Comparison of ENCODE assay signal across 15 cellular contexts in the genomic region with DNA sequence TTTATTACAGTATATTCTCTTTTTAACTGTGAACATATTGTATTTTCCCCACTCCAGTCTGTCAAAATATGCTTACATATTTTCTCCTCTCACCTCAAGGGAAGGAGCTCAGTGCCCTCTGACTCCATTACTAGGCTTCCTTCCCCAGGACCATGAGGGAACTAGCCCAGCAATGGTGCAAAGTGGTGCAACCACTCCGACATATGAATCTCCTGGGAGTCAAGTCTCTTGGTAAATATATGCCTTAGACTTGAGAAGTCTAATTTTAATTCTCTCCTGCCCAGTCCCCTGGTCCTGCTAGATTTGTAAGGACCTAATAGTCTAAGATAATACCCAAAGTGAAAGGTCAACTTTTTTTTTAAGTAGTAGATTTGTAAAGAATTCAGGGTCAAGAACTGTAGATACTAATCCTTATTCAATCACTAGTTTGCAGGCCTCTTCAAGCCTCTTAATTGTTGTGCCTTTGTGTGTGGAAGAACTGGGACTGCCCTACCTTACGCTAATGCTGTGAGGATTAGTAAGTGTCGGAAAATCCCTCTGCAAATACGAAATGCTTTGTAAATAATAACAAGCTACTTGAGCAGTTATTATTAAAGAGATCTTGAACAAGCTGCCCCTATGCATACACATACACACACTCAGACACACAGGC.
"Had no signal": no experiment of that assay in that cellular context is flagged by ENCODE, and none has a peak within 500 bp of the region (broad histone marks: within the 10 kb centered on the region; RNA-seq: fewer than 3 reads in every experiment).

No MANE protein-coding gene starts in this region.

- DNase-seq: activated CD4-positive, alpha-beta memory T cell treated with anti-CD3 and anti-CD28 coated beads for 36 hours; activated gamma-delta T cell treated with Interleukin-2 at 50 U/mL for 16 hours; activated T-cell treated with anti-CD3 and anti-CD28 coated beads for 4 hours; effector CD8-positive, alpha-beta T cell; heart left ventricle; mesenchymal stem cell; mucosa of descending colon; naive B cell; ovary; stimulated activated CD4-positive, alpha-beta T cell treated with anti-CD3 and anti-CD28 coated beads, Interleukin-4, amount 100 ng/mL, for 24 hours; stomach; T-helper 17 cell had no signal

- ATAC-seq: gastroesophageal sphincter; heart left ventricle; mucosa of descending colon; sciatic nerve; stimulated activated effector memory CD8-positive, alpha-beta T cell treated with anti-CD3 and anti-CD28 coated beads, Interleukin-12 subunit alpha, Interleukin-12 subunit beta, amount 100 ng/mL, for 72 hours; T-helper 17 cell had no signal
